ENCODE assay signal across 24 cellular contexts in the genomic region with DNA sequence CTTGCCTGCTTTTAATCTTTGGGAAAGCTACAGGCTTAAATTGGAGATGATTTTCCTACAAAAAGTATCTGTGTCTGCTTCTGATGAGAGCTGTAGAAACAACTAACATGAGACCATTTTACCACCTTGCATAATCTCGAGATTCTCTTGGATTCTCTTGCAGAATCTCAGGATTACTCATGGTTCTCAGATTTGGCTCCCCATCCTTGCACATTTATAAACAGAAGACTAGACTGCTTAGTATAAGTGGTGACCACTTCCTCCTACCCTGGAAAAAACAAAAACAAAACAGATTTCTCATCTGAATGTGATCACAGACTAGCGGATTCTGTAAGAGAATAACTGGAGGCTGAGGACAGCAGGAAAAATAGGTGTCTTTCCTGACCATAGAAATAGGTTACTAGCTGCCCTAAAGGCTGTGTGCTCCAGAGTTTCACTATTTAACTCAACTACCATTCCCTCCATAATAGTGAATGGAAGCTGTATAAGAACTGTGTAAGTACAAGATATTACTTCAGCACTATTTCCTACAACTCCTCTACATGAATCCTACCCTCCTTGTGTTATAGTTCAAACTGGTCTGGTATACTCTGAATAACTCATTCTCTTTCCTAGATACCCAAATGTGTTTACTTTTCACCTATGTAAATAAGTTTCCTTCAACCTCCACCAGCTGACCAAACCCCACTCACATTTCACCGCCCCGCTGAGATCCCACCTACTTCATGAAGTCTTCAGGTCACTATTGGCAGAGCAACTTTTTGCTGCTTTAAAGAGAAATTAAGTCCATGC.
DNase-seq lines count a peak whose midpoint lies in the region; ATAC-seq and TF ChIP-seq lines count a peak whose summit lies in the region.
"Had no signal": no experiment of that assay in that cellular context is flagged by ENCODE, and none has a peak within 500 bp of the region (broad histone marks: within the 10 kb centered on the region; RNA-seq: fewer than 3 reads in every experiment).

No MANE protein-coding gene starts in this region.

- intact Hi-C loops in mucosa of descending colon (cut with DNase I, micrococcal nuclease), result no loop called here

- peaks cover 3% of the 10 kb centered on the region for H3K4me1 ChIP-seq in mucosa of descending colon (ENCODE audit: low read depth)
- H3K4me1 ChIP-seq: colonic mucosa, heart left ventricle, parathyroid adenoma, sigmoid colon had no signal

- H3K36me3 ChIP-seq in mucosa of descending colon (ENCODE audit: low read depth), result no peaks in the 10 kb centered on the region
- H3K36me3 ChIP-seq: colonic mucosa, heart left ventricle, sigmoid colon, transverse colon had no signal

- DNase-seq in GM04504 (ENCODE audit: low read depth) (peak; percentile 16), NCI-H146 (lab: John Stamatoyannopoulos, UW) (peak; percentile 36), choroid plexus epithelial cell (ENCODE audit: low read depth) (peak; percentile 5), mucosa of descending colon (no peak), medulla oblongata (ENCODE audit: extremely low spot score) (no peak)
- DNase-seq in activated naive CD4-positive, alpha-beta T cell treated with Interleukin-2 at 50 U/mL for 16 hours, result no peak
- DNase-seq: activated CD4-positive, alpha-beta memory T cell treated with anti-CD3 and anti-CD28 coated beads, Interleukin-2, amount 10 ng/mL, durations not matched to agents 7 days and 5 days; activated CD4-positive, CD25-positive, alpha-beta regulatory T cell; activated gamma-delta T cell; colonic mucosa; heart left ventricle; Kasumi-1; left cardiac atrium; midbrain; NCI-H1048; NCI-H524 treated with DMSO at 0.1 percent for 48 hours; sigmoid colon; stimulated activated CD8-positive, alpha-beta memory T cell treated with anti-CD3 and anti-CD28 coated beads, Interleukin-4, amount 100 ng/mL, for 48 hours; T1000; transverse colon had no signal

- H3K4me3 ChIP-seq in choroid plexus epithelial cell (ENCODE audit: low read depth, low read length) (no peak overlapping the region), mucosa of descending colon (no peak overlapping the region)
- H3K4me3 ChIP-seq: colonic mucosa, heart left ventricle, sigmoid colon, transverse colon had no signal

- no peaks in the 10 kb centered on the region for H3K9me3 ChIP-seq in mucosa of descending colon
- H3K9me3 ChIP-seq: colonic mucosa, heart left ventricle, sigmoid colon, transverse colon had no signal

- TF ChIP-seq CTCF in choroid plexus epithelial cell (conservative IDR thresholded peaks at IDR 0.05; ENCODE audit: low read depth, low read length), result no peak
- no peak for TF ChIP-seq CTCF in mucosa of descending colon (IDR thresholded peaks at IDR 0.05)

- peak; percentile 20 for ATAC-seq in mucosa of descending colon
- ATAC-seq in HG03025 (IDR thresholded peaks at IDR 0.05; ENCODE audit: low FRiP score, unreplicated experiment), result no peak
- ATAC-seq: HCT116; heart left ventricle; left cardiac atrium; natural killer cell treated with Interleukin-12 subunit alpha and Interleukin-12 subunit beta and Interleukin-15 and Interleukin-18, amount 100 ng/mL, for 72 hours had no signal

Comparison
In these comparisons a context has a peak if more than half of its experiments do, and no peak if none do; other contexts are left out.
1. DNase-seq: peak in GM04504 (single experiment), NCI-H146 (single experiment) and choroid plexus epithelial cell (single experiment); none in mucosa of descending colon (0 of 3), activated naive CD4-positive, alpha-beta T cell treated with Interleukin-2 at 50 U/mL for 16 hours (single experiment) and medulla oblongata (single experiment).